Comparison of ENCODE assay signal across 1 cellular context in genomic region chr5:96919754-96920197, GRCh38.
TF ChIP-seq lines count a peak whose summit lies in the region.

No MANE protein-coding gene starts in this region.

TF ChIP-seq in GM12878, 131 proteins besides CTCF, POLR2A, EP300 and RAD21 (continued from another document):
- TF ChIP-seq PKNOX1 (IDR thresholded peaks at IDR 0.05) (no peak), RFX5 (IDR thresholded peaks at IDR 0.05; ENCODE audit: low read depth, low read length) (no peak), RBBP5 (conservative IDR thresholded peaks at IDR 0.05) (no peak), MXI1 (IDR thresholded peaks at IDR 0.05; ENCODE audit: low read depth, low read length) (no peak), SIN3A (IDR thresholded peaks at IDR 0.05; ENCODE audit: low read depth, low read length) (no peak), BCLAF1 (IDR thresholded peaks at IDR 0.05) (no peak), SREBF1 (IDR thresholded peaks at IDR 0.05; ENCODE audit: low read length) (no peak; the same call in 1 of the 2 replicates), RB1 (IDR thresholded peaks at IDR 0.05; ENCODE audit: borderline replicate concordance) (no peak), NKRF (conservative IDR thresholded peaks at IDR 0.05) (no peak), SUPT20H (IDR thresholded peaks at IDR 0.05; ENCODE audit: borderline replicate concordance, control insufficient read depth, low read depth, low read length) (no peak), DPF2 (IDR thresholded peaks at IDR 0.05) (no peak; the same call in 1 of the 2 replicates)
